Comparison of ENCODE assay signal across 8 cellular contexts in the genomic region with DNA sequence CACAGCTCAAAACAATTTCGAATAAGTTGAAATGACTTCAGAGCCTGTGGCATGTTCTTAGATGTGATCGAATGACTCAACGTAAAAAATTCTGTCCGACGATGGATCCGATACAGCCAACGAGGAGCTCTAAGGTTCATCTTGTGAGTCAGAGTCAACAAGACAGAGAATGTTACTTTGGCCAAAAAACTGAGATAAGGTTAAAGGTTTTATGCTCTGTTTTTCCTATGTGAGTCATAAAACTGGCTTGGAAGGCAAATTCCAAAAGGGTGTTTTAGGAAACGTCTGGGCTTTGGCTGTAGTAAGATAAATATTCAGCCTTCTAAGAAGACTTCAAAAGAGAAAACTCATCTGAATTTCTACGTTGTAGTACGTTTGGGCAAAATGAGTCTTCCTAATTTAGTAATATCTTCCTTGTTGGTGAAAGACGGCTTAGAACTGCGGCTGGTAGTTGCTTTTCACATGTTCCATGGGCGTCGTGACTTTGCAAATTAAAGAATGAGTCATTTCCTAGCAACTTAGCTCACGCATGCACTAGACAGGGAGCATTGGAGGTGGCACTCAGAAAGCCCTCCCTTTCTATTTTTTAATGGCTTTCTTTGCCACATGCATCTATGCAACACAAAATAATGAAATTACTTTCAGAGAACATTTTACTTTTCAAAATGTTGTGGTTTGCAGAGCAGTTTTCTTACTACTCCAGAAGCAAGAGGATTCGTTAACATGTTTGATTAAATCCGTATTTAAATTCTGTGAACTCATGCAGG. TPM values are rescaled to one million over a fixed set of nuclear protein-coding genes. Genes with fewer than 3 reads are reported as not detected.
DNase-seq lines count a peak whose midpoint lies in the region; ATAC-seq and TF ChIP-seq lines count a peak whose summit lies in the region.

No MANE protein-coding gene starts in this region.

- H3K4me3 Mint-ChIP-seq in brain (peak overlapping the region in 4 of 5 experiments; percentile 3 to 29 (median 19)), neural progenitor cell (no peak overlapping the region)

- H3F3A ChIP-seq in neural progenitor cell (ENCODE audit: low read depth) = no peaks in the 10 kb centered on the region

- no peaks in the 10 kb centered on the region for H3K36me3 ChIP-seq in neural progenitor cell
- H3K36me3 ChIP-seq in H7 (replicated peaks; ENCODE audit: control insufficient read depth, insufficient read depth, low read length) = peaks cover 6% of the 10 kb centered on the region

- ATAC-seq in HG02973 (IDR thresholded peaks at IDR 0.05; ENCODE audit: unreplicated experiment) (peak; percentile 74), SK-N-SH treated with all-trans-retinoic acid at 6 μM for 48 hours (peak; percentile 86), left lobe of liver (peak; percentile 36)

- H3K27ac ChIP-seq in neural progenitor cell = no peak overlapping the region

- H3K9me3 ChIP-seq in neural progenitor cell (ENCODE audit: low read depth) = no peaks in the 10 kb centered on the region

- no peak for TF ChIP-seq CTCF in brain (conservative IDR thresholded peaks at IDR 0.05)
- no peak for TF ChIP-seq CTCF in neural progenitor cell (IDR thresholded peaks at IDR 0.05)

- H3K36me3 Mint-ChIP-seq in brain (peaks cover 61% of the 10 kb centered on the region), neural progenitor cell (peaks cover 26% of the 10 kb centered on the region)

- peaks cover 19% of the 10 kb centered on the region for H3K4me1 ChIP-seq in neural progenitor cell

- peaks cover 21% of the 10 kb centered on the region for H3K79me2 ChIP-seq in neural progenitor cell (ENCODE audit: low read depth)

- peak overlapping the region; percentile 67 to 96 (median 94) for H3K27ac Mint-ChIP-seq in brain
- no peak overlapping the region for H3K27ac Mint-ChIP-seq in neural progenitor cell

- H4K20me1 ChIP-seq in neural progenitor cell (ENCODE audit: low read depth) = no peaks in the 10 kb centered on the region

- H3K27me3 Mint-ChIP-seq in brain (peaks cover 4% of the 10 kb centered on the region), neural progenitor cell (ENCODE audit: insufficient read depth, low read depth) (peaks cover 9% of the 10 kb centered on the region)

- H3K27me3 ChIP-seq in neural progenitor cell (no peaks in the 10 kb centered on the region), H7 (ENCODE audit: control insufficient read depth, insufficient read depth, low read length) (no peaks in the 10 kb centered on the region)

- no peak overlapping the region for H2AFZ ChIP-seq in neural progenitor cell (replicated peaks)

- H3K4me1 Mint-ChIP-seq in brain (peaks cover 53% of the 10 kb centered on the region), neural progenitor cell (peaks cover 24% of the 10 kb centered on the region)

- peaks cover 0 to 8% (median 4%) of the 10 kb centered on the region in 5 experiments for H3K9me3 Mint-ChIP-seq in brain
- H3K9me3 Mint-ChIP-seq in neural progenitor cell = peaks cover 3% of the 10 kb centered on the region

- DNase-seq in ELF-1 (ENCODE audit: low read depth, low spot score) (peak; percentile 66), left lobe of liver (ENCODE audit: low spot score) (no peak), neural progenitor cell (ENCODE audit: low spot score) (no peak), H7 (no peak)
- peak; percentile 41 to 62 (median 47) for DNase-seq in stimulated activated CD4-positive, alpha-beta T cell treated with anti-CD3 and anti-CD28 coated beads, TNF-alpha, amount 100 ng/mL, for 24 hours (ENCODE audit: low read depth in 3 of 3)

- H3K4me3 ChIP-seq in neural progenitor cell (no peak overlapping the region), H7 (ENCODE audit: insufficient read depth, low read depth, low read length) (no peak overlapping the region)

- H3K9ac ChIP-seq in neural progenitor cell = no peak overlapping the region

- H3K4me2 ChIP-seq in neural progenitor cell = no peak overlapping the region

TF ChIP-seq in SK-N-SH treated with all-trans-retinoic acid at 6 μM for 48 hours, 23 proteins besides CTCF, POLR2A, EP300 and RAD21:
- TF ChIP-seq SNAI2 (CRISPR knock-in tag; IDR thresholded peaks at IDR 0.05) = no peak
- peak; percentile 79 for TF ChIP-seq ISL1 (CRISPR knock-in tag; IDR thresholded peaks at IDR 0.05)
- TF ChIP-seq RARB (CRISPR knock-in tag; IDR thresholded peaks at IDR 0.05) = no peak
- no peak for TF ChIP-seq ZNF8 (CRISPR knock-in tag; IDR thresholded peaks at IDR 0.05)
- TF ChIP-seq, protein P1, sequence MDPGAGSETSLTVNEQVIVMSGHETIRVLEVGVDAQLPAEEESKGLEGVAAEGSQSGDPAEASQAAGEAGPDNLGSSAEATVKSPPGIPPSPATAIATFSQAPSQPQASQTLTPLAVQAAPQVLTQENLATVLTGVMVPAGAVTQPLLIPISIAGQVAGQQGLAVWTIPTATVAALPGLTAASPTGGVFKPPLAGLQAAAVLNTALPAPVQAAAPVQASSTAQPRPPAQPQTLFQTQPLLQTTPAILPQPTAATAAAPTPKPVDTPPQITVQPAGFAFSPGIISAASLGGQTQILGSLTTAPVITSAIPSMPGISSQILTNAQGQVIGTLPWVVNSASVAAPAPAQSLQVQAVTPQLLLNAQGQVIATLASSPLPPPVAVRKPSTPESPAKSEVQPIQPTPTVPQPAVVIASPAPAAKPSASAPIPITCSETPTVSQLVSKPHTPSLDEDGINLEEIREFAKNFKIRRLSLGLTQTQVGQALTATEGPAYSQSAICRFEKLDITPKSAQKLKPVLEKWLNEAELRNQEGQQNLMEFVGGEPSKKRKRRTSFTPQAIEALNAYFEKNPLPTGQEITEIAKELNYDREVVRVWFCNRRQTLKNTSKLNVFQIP (CRISPR knock-in tag; IDR thresholded peaks at IDR 0.05; ENCODE audit: borderline replicate concordance, low read depth) = no peak
- no peak for TF ChIP-seq OSR1 (CRISPR knock-in tag; IDR thresholded peaks at IDR 0.05)
- TF ChIP-seq ZNF565 (CRISPR knock-in tag; conservative IDR thresholded peaks at IDR 0.05; ENCODE audit: low read depth) = no peak
- TF ChIP-seq BACH2 (CRISPR knock-in tag; IDR thresholded peaks at IDR 0.05; ENCODE audit: borderline replicate concordance) = no peak
- TF ChIP-seq ZNF70 (CRISPR knock-in tag; IDR thresholded peaks at IDR 0.05) = no peak
- TF ChIP-seq TOX (CRISPR knock-in tag; IDR thresholded peaks at IDR 0.05; ENCODE audit: borderline replicate concordance) = no peak
- TF ChIP-seq ZC3H10 (CRISPR knock-in tag; IDR thresholded peaks at IDR 0.05) = 0 out of 2 replicates have a peak, but pooled peaks have one; percentile 14
- TF ChIP-seq ZFP3 (CRISPR knock-in tag; IDR thresholded peaks at IDR 0.05) = peak; percentile 89; the same call in 1 of the 2 replicates

RNA-seq across cellular contexts. Expression of a gene that starts 28.2 kb away (rescaled TPM):
- polyA plus RNA-seq in brain (ENCODE audit: insufficient read depth, low read depth, low replicate concordance) = 167 TPM
- total RNA-seq in left lobe of liver (4.3 TPM), neural progenitor cell (ENCODE audit: low replicate concordance) (55.2 and 71.2 TPM in 2 replicates)
- total RNA-seq in H7 (2014; rRNA removed; shearing (Covaris generic)) = 104 and 120 TPM in 2 replicates

Comparison
In these comparisons a context has a peak if more than half of its experiments do, and no peak if none do; other contexts are left out.
1. DNase-seq: peak in ELF-1 (single experiment) and stimulated activated CD4-positive, alpha-beta T cell treated with anti-CD3 and anti-CD28 coated beads, TNF-alpha, amount 100 ng/mL, for 24 hours (3 of 3); none in left lobe of liver (single experiment), neural progenitor cell (single experiment) and H7 (single experiment).
2. ATAC-seq: peak in every context shown above with its lines; median percentile 86 in SK-N-SH treated with all-trans-retinoic acid at 6 μM for 48 hours; 74 in HG02973; 36 in left lobe of liver.
3. RNA of a gene that starts 28.2 kb away (total RNA-seq): 104 to 120 TPM in H7 and 55.2 to 71.2 TPM in neural progenitor cell; 4.3 TPM in left lobe of liver (single experiment); every median in the first group is over 10 times any median in the second.